8 cellular contexts compared by ENCODE assay signal in genomic region chr21:38913120-38913975, GRCh38.
DNase-seq lines count a peak whose midpoint lies in the region; ATAC-seq and TF ChIP-seq lines count a peak whose summit lies in the region.

No MANE protein-coding gene starts in this region.

- H3K9me3 Mint-ChIP-seq in WTC11 = no peaks in the 10 kb centered on the region

- H3K36me3 Mint-ChIP-seq in WTC11 = no peaks in the 10 kb centered on the region

- no peak for TF ChIP-seq CTCF in WTC11 (IDR thresholded peaks at IDR 0.05)

- POLR2A ChIA-PET in WTC11 (lab: Charles Lee) = no interaction called here

- H3K4me3 Mint-ChIP-seq in WTC11 = no peak overlapping the region

- peaks cover 27% of the 10 kb centered on the region for H3K4me1 Mint-ChIP-seq in WTC11

- intact Hi-C loops in left cardiac atrium (cut with DNase I) = loop anchor here in 1 of 2 donors (5.0 kb wide), 1 partner anchor 174 kb away; no protein-coding TSS in a partner anchor

- DNase-seq in stimulated activated CD4-positive, alpha-beta T cell treated with anti-CD3 and anti-CD28 coated beads, Interleukin-15, amount 100 ng/mL, for 24 hours = peak; percentile 20
- no peak for DNase-seq in stimulated activated CD4-positive, alpha-beta T cell treated with anti-CD3 and anti-CD28 coated beads, Interleukin-12 subunit alpha, Interleukin-12 subunit beta, amount 100 ng/mL, for 4 hours
- DNase-seq in WTC11 (ENCODE audit: low spot score) = peak; percentile 75
- peak; percentile 77 for DNase-seq in left cardiac atrium
- DNase-seq in renal cortical epithelial cell (ENCODE audit: low read depth) = peak; percentile 79
- no peak for DNase-seq in activated CD4-positive, CD25-positive, alpha-beta regulatory T cell (lab: John Stamatoyannopoulos, UW)

- CTCF ChIA-PET in WTC11 (lab: Charles Lee) = no interaction called here

- H3K27me3 Mint-ChIP-seq in WTC11 (ENCODE audit: low read depth) = peaks cover 14% of the 10 kb centered on the region

- peak overlapping the region; percentile 71; the same call in 1 of the 2 replicates for H3K27ac Mint-ChIP-seq in WTC11

- peak; percentile 78 for ATAC-seq in WTC11
- peak; percentile 74 to 78 for ATAC-seq in left cardiac atrium
- ATAC-seq in HG02763 (IDR thresholded peaks at IDR 0.05; ENCODE audit: unreplicated experiment) = no peak
- ATAC-seq in GM21786 (IDR thresholded peaks at IDR 0.05; ENCODE audit: unreplicated experiment) = no peak

TF ChIP-seq in WTC11, 78 proteins besides CTCF, POLR2A, EP300 and RAD21:
- peak; percentile 74; the same call in 1 of the 2 replicates for TF ChIP-seq ZBTB21 (CRISPR knock-in tag; IDR thresholded peaks at IDR 0.05; ENCODE audit: borderline replicate concordance)
- TF ChIP-seq NR3C1 (CRISPR knock-in tag; conservative IDR thresholded peaks at IDR 0.05; ENCODE audit: low read depth) = no peak
- no peak for TF ChIP-seq CBFB (CRISPR knock-in tag; IDR thresholded peaks at IDR 0.05; ENCODE audit: low read depth)
- TF ChIP-seq NFE2L1 (CRISPR knock-in tag; IDR thresholded peaks at IDR 0.05) = peak; percentile 44; the same call in 1 of the 2 replicates
- no peak for TF ChIP-seq E2F5 (CRISPR knock-in tag; IDR thresholded peaks at IDR 0.05)
- TF ChIP-seq FOXP1 (CRISPR knock-in tag; IDR thresholded peaks at IDR 0.05; ENCODE audit: borderline replicate concordance) = 0 out of 2 replicates have a peak, but pooled peaks have one; percentile 16
- no peak for TF ChIP-seq ZNF425 (CRISPR knock-in tag; conservative IDR thresholded peaks at IDR 0.05)
- TF ChIP-seq TEAD1 (CRISPR knock-in tag; IDR thresholded peaks at IDR 0.05) = no peak
- TF ChIP-seq ERG (CRISPR knock-in tag; IDR thresholded peaks at IDR 0.05) = no peak
- no peak for TF ChIP-seq ARID4B (CRISPR knock-in tag; IDR thresholded peaks at IDR 0.05; ENCODE audit: borderline replicate concordance)
- no peak for TF ChIP-seq TEAD4 (CRISPR knock-in tag; IDR thresholded peaks at IDR 0.05)
- TF ChIP-seq HMGA2 (CRISPR knock-in tag; IDR thresholded peaks at IDR 0.05) = no peak
- TF ChIP-seq MAX (CRISPR knock-in tag; IDR thresholded peaks at IDR 0.05) = peak; percentile 53; the same call in 1 of the 2 replicates
- peak; percentile 66; the same call in 1 of the 2 replicates for TF ChIP-seq FOXK1 (CRISPR knock-in tag; IDR thresholded peaks at IDR 0.05)
- 0 out of 2 replicates have a peak, but pooled peaks have one; percentile 19 for TF ChIP-seq USF1 (CRISPR knock-in tag; IDR thresholded peaks at IDR 0.05)
- no peak for TF ChIP-seq ZNF423 (CRISPR knock-in tag; IDR thresholded peaks at IDR 0.05)
- no peak for TF ChIP-seq ATF1 (CRISPR knock-in tag; IDR thresholded peaks at IDR 0.05)
TF ChIP-seq in WTC11: peak in this region for 6.

Comparison
In these comparisons a context has a peak if more than half of its experiments do, and no peak if none do; other contexts are left out.
1. DNase-seq: peak in stimulated activated CD4-positive, alpha-beta T cell treated with anti-CD3 and anti-CD28 coated beads, Interleukin-15, amount 100 ng/mL, for 24 hours (single experiment), WTC11 (single experiment), left cardiac atrium (single experiment) and renal cortical epithelial cell (single experiment); none in stimulated activated CD4-positive, alpha-beta T cell treated with anti-CD3 and anti-CD28 coated beads, Interleukin-12 subunit alpha, Interleukin-12 subunit beta, amount 100 ng/mL, for 4 hours (single experiment) and activated CD4-positive, CD25-positive, alpha-beta regulatory T cell (0 of 4).
2. ATAC-seq: peak in WTC11 (single experiment) and left cardiac atrium (2 of 2); none in HG02763 (single experiment) and GM21786 (single experiment).